Comparison of ENCODE assay signal across 24 cellular contexts in genomic region chr19:34577531-34578101, GRCh38.
DNase-seq lines count a peak whose midpoint lies in the region; TF ChIP-seq lines count a peak whose summit lies in the region.
"Had no signal": no experiment of that assay in that cellular context is flagged by ENCODE, and none has a peak within 500 bp of the region (broad histone marks: within the 10 kb centered on the region; RNA-seq: fewer than 3 reads in every experiment).

No MANE protein-coding gene starts in this region.

- no peaks in the 10 kb centered on the region for H3K9me3 ChIP-seq in neural progenitor cell (ENCODE audit: low read depth)
- H3K9me3 ChIP-seq: psoas muscle, uterus had no signal

- H3K27ac Mint-ChIP-seq in glutamatergic neuron (ENCODE audit: unreplicated experiment) (no peak overlapping the region), neural progenitor cell (no peak overlapping the region), HFFc6 (no peak overlapping the region)
- H3K27ac Mint-ChIP-seq: nephron progenitor cell had no signal

- peak; percentile 37 for DNase-seq in NCI-H748 (lab: John Stamatoyannopoulos, UW; ENCODE audit: unreplicated experiment)
- DNase-seq in NCI-H748 treated with DMSO at 0.1 percent for 48 hours (lab: John Stamatoyannopoulos, UW), result no peak
- peak; percentile 85 for DNase-seq in NCI-H2227 (lab: John Stamatoyannopoulos, UW; ENCODE audit: unreplicated experiment)
- DNase-seq in glutamatergic neuron, result peak; percentile 54
- DNase-seq in neural progenitor cell (ENCODE audit: low spot score), result peak; percentile 64
- no peak for DNase-seq in NCI-H2081 (lab: John Stamatoyannopoulos, UW)
- DNase-seq in activated T-cell treated with anti-CD3 and anti-CD28 coated beads, Interleukin-2, amount 50 U/mL, for 1 hour, result no peak
- no peak for DNase-seq in HFFc6
- DNase-seq: activated CD4-positive, alpha-beta T cell treated with anti-CD3 and anti-CD28 coated beads for 1 hour; activated effector memory CD4-positive, alpha-beta T cell treated with anti-CD3 and anti-CD28 coated beads, Interleukin-2, amount 50 U/mL, for 16 hours; amniotic stem cell; Calu3; effector CD8-positive, alpha-beta T cell; GDM1; midbrain; NCI-H1436; NCI-H345; nephron progenitor cell; psoas muscle; spleen; uterus had no signal

- no peaks in the 10 kb centered on the region for H4K20me1 ChIP-seq in neural progenitor cell (ENCODE audit: low read depth)
- H4K20me1 ChIP-seq: BLaER1 treated with 17β-estradiol and CSF1 and Interleukin-3, amounts not matched to agents 10 nM and 100 nM had no signal

- peak overlapping the region; percentile 64 for H3K4me3 Mint-ChIP-seq in glutamatergic neuron (ENCODE audit: unreplicated experiment)
- H3K4me3 Mint-ChIP-seq in neural progenitor cell, result peak overlapping the region; percentile 67
- H3K4me3 Mint-ChIP-seq in HFFc6, result no peak overlapping the region
- H3K4me3 Mint-ChIP-seq: central memory CD8-positive, alpha-beta T cell; nephron progenitor cell had no signal

- H3K4me2 ChIP-seq in neural progenitor cell, result peak overlapping the region; percentile 81
- H3K4me2 ChIP-seq: A549; BLaER1 treated with 17β-estradiol and CSF1 and Interleukin-3, amounts not matched to agents 10 nM and 100 nM had no signal

- H3K4me1 Mint-ChIP-seq in glutamatergic neuron (ENCODE audit: low read depth, unreplicated experiment) (no peaks in the 10 kb centered on the region), neural progenitor cell (no peaks in the 10 kb centered on the region), HFFc6 (ENCODE audit: low read depth) (peaks cover 6% of the 10 kb centered on the region)
- H3K4me1 Mint-ChIP-seq: nephron progenitor cell had no signal

- no peak overlapping the region for H3K9ac ChIP-seq in neural progenitor cell
- H3K9ac ChIP-seq: BLaER1 treated with 17β-estradiol and CSF1 and Interleukin-3, amounts not matched to agents 10 nM and 100 nM had no signal

- no peaks in the 10 kb centered on the region for H3K79me2 ChIP-seq in neural progenitor cell (ENCODE audit: low read depth)

- peak overlapping the region; percentile 82 for H2AFZ ChIP-seq in neural progenitor cell (replicated peaks)

- H3K36me3 ChIP-seq in neural progenitor cell, result no peaks in the 10 kb centered on the region
- H3K36me3 ChIP-seq: BLaER1 treated with 17β-estradiol and CSF1 and Interleukin-3, amounts not matched to agents 10 nM and 100 nM; spleen; uterus had no signal

- no peaks in the 10 kb centered on the region for H3K4me1 ChIP-seq in neural progenitor cell
- H3K4me1 ChIP-seq: A549, psoas muscle, uterus had no signal

- H3K4me3 ChIP-seq in neural progenitor cell, result peak overlapping the region; percentile 47
- H3K4me3 ChIP-seq: A549; BLaER1 treated with 17β-estradiol and CSF1 and Interleukin-3, amounts not matched to agents 10 nM and 100 nM; psoas muscle; uterus had no signal

- no peak overlapping the region for H3K27ac ChIP-seq in neural progenitor cell
- H3K27ac ChIP-seq: A549; BLaER1 treated with 17β-estradiol and CSF1 and Interleukin-3, amounts not matched to agents 10 nM and 100 nM; psoas muscle; spleen; uterus had no signal

- H3K9me3 Mint-ChIP-seq in glutamatergic neuron (ENCODE audit: unreplicated experiment), result peaks cover 7% of the 10 kb centered on the region
- peaks cover 4% of the 10 kb centered on the region for H3K9me3 Mint-ChIP-seq in neural progenitor cell
- H3K9me3 Mint-ChIP-seq in HFFc6, result peaks cover 16% of the 10 kb centered on the region
- H3K9me3 Mint-ChIP-seq: central memory CD8-positive, alpha-beta T cell had no signal

- H3K27me3 Mint-ChIP-seq in glutamatergic neuron (ENCODE audit: unreplicated experiment) (peaks cover 9% of the 10 kb centered on the region), neural progenitor cell (ENCODE audit: insufficient read depth, low read depth) (peaks cover 11% of the 10 kb centered on the region), HFFc6 (ENCODE audit: insufficient read depth) (peaks cover 5% of the 10 kb centered on the region)

- H3K36me3 Mint-ChIP-seq in glutamatergic neuron (ENCODE audit: unreplicated experiment), result no peaks in the 10 kb centered on the region
- no peaks in the 10 kb centered on the region for H3K36me3 Mint-ChIP-seq in neural progenitor cell
- H3K36me3 Mint-ChIP-seq in HFFc6 (ENCODE audit: low read depth), result no peaks in the 10 kb centered on the region

- no peaks in the 10 kb centered on the region for H3F3A ChIP-seq in neural progenitor cell (ENCODE audit: low read depth)

- peaks cover 37% of the 10 kb centered on the region for H3K27me3 ChIP-seq in neural progenitor cell
- H3K27me3 ChIP-seq: BLaER1 treated with 17β-estradiol and CSF1 and Interleukin-3, amounts not matched to agents 10 nM and 100 nM; uterus had no signal

- no peak for TF ChIP-seq CTCF in glutamatergic neuron (IDR thresholded peaks at IDR 0.05; ENCODE audit: partially characterized antibody, unreplicated experiment)
- no peak for TF ChIP-seq CTCF in neural progenitor cell (IDR thresholded peaks at IDR 0.05)
- no peak for TF ChIP-seq CTCF in HFFc6 (IDR thresholded peaks at IDR 0.05)

Comparison
In these comparisons a context has a peak if more than half of its experiments do, and no peak if none do; other contexts are left out.
1. DNase-seq: peak in NCI-H748 (single experiment), NCI-H2227 (single experiment), glutamatergic neuron (single experiment) and neural progenitor cell (single experiment); none in NCI-H748 treated with DMSO at 0.1 percent for 48 hours (single experiment), NCI-H2081 (0 of 2), activated T-cell treated with anti-CD3 and anti-CD28 coated beads, Interleukin-2, amount 50 U/mL, for 1 hour (single experiment) and HFFc6 (single experiment).